ENCODE assay signal across 1 cellular context in the genomic region with DNA sequence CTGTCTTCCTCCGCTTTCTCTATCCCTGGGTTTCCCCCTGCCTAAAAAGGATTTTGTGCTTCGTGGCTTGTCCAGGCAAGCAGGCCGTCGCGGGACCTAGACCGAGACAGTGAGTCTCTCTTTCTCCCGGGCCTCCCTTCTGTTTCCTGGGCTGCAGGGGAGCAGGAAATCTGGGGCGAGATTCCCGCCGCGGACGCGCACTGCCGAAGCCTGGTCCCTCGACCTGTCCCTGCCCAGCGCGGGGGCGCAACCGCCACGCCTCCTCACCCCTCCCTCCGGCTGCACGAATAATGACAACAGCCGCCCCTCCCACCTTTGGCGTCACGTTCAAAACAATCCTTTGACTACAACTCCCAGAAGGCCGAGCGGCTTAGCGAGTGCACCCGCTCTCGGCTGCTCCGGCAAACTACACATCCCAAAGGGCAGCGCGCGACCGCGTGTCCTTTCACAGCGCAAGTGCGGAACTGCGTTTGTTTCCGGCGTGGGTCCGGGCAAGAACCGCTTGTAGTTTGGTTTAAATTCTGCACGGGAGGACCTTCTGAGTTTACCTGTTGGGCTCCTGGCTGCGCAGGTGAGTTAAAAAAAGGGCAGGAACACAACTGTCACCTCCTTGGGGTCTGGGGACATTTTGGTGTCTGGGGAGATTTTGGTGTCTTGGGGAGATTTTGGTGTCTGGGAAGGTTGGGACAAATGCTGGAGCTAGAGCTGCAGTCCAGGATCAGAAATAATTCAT.
TF ChIP-seq lines count a peak whose summit lies in the region.

A gene (plus strand): TSS at position 473 of the 733 bp plus-strand sequence. CDS start 1,715 bp downstream, outside the sequence.

TF ChIP-seq in HepG2, 621 proteins besides CTCF, POLR2A, EP300 and RAD21 (continued from another document and continues in another):
- TF ChIP-seq, protein P1, sequence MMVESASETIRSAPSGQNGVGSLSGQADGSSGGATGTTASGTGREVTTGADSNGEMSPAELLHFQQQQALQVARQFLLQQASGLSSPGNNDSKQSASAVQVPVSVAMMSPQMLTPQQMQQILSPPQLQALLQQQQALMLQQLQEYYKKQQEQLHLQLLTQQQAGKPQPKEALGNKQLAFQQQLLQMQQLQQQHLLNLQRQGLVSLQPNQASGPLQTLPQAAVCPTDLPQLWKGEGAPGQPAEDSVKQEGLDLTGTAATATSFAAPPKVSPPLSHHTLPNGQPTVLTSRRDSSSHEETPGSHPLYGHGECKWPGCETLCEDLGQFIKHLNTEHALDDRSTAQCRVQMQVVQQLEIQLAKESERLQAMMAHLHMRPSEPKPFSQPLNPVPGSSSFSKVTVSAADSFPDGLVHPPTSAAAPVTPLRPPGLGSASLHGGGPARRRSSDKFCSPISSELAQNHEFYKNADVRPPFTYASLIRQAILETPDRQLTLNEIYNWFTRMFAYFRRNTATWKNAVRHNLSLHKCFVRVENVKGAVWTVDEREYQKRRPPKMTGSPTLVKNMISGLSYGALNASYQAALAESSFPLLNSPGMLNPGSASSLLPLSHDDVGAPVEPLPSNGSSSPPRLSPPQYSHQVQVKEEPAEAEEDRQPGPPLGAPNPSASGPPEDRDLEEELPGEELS (CRISPR knock-in tag; IDR thresholded peaks at IDR 0.05): peak; percentile 91
- TF ChIP-seq ZNF7 (CRISPR knock-in tag; IDR thresholded peaks at IDR 0.05) (no peak), CAMTA2 (CRISPR knock-in tag; IDR thresholded peaks at IDR 0.05; ENCODE audit: borderline replicate concordance) (0 out of 2 replicates have a peak, but pooled peaks have one; percentile 69), MED13 (CRISPR knock-in tag; IDR thresholded peaks at IDR 0.05) (0 out of 2 replicates have a peak, but pooled peaks have one; percentile 38), JUN (CRISPR knock-in tag; IDR thresholded peaks at IDR 0.05) (0 out of 2 replicates have a peak, but pooled peaks have one; percentile 26), ZEB1 (IDR thresholded peaks at IDR 0.05; ENCODE audit: insufficient replicate concordance, low read depth) (peak; percentile 28), ZNF619 (CRISPR knock-in tag; IDR thresholded peaks at IDR 0.05) (peak; percentile 72; the same call in 1 of the 2 replicates), ZSCAN25 (CRISPR knock-in tag; IDR thresholded peaks at IDR 0.05) (peak; percentile 88), SMYD3 (CRISPR knock-in tag; IDR thresholded peaks at IDR 0.05) (0 out of 2 replicates have a peak, but pooled peaks have one; percentile 35), ZNF75D (CRISPR knock-in tag; IDR thresholded peaks at IDR 0.05; ENCODE audit: borderline replicate concordance) (no peak), ZNF850 (CRISPR knock-in tag; conservative IDR thresholded peaks at IDR 0.05) (no peak), ZNF138 (CRISPR knock-in tag; IDR thresholded peaks at IDR 0.05; ENCODE audit: low read depth) (0 out of 2 replicates have a peak, but pooled peaks have one; percentile 83), PHF5A (CRISPR knock-in tag; IDR thresholded peaks at IDR 0.05; ENCODE audit: low read depth, unreplicated experiment) (peak; percentile 65), MEIS1 (CRISPR knock-in tag; IDR thresholded peaks at IDR 0.05; ENCODE audit: borderline replicate concordance) (peak; percentile 30; the same call in 1 of the 2 replicates), NCOA2 (CRISPR knock-in tag; IDR thresholded peaks at IDR 0.05) (no peak), CEBPG (CRISPR knock-in tag; IDR thresholded peaks at IDR 0.05) (peak; percentile 57), TOPORS (CRISPR knock-in tag; IDR thresholded peaks at IDR 0.05) (peak; percentile 74; the same call in 1 of the 2 replicates), MTA1 (CRISPR knock-in tag; IDR thresholded peaks at IDR 0.05; ENCODE audit: borderline replicate concordance) (peak; percentile 86), ARNTL (CRISPR knock-in tag; IDR thresholded peaks at IDR 0.05) (peak; percentile 61), ZNF605 (CRISPR knock-in tag; IDR thresholded peaks at IDR 0.05) (peak; percentile 81), HOXA3 (CRISPR knock-in tag; IDR thresholded peaks at IDR 0.05) (peak; percentile 86), ARNT2 (CRISPR knock-in tag; IDR thresholded peaks at IDR 0.05; ENCODE audit: low read depth) (peak; percentile 67; the same call in 1 of the 2 replicates), ZNF160 (CRISPR knock-in tag; IDR thresholded peaks at IDR 0.05) (0 out of 2 replicates have a peak, but pooled peaks have one; percentile 16), FOXP1 (IDR thresholded peaks at IDR 0.05) (peak; percentile 47; the same call in 1 of the 2 replicates), FOXP1 (CRISPR knock-in tag; IDR thresholded peaks at IDR 0.05) (peak; percentile 54), ISL2 (CRISPR knock-in tag; IDR thresholded peaks at IDR 0.05) (peak; percentile 37; the same call in 1 of the 2 replicates), SRSF1 (optimal IDR thresholded peaks at IDR 0.05; ENCODE audit: low read depth, low read length) (peak; percentile 57), NFYB (CRISPR knock-in tag; IDR thresholded peaks at IDR 0.05) (peak; percentile 65), TBX3 (IDR thresholded peaks at IDR 0.05; ENCODE audit: borderline replicate concordance) (no peak), PITX1 (CRISPR knock-in tag; IDR thresholded peaks at IDR 0.05) (peak; percentile 91), ZNF44 (CRISPR knock-in tag; IDR thresholded peaks at IDR 0.05) (peak; percentile 44; the same call in 1 of the 2 replicates), NFYC (CRISPR knock-in tag; IDR thresholded peaks at IDR 0.05) (peak; percentile 72), IKZF4 (CRISPR knock-in tag; IDR thresholded peaks at IDR 0.05; ENCODE audit: borderline replicate concordance, low read depth, not compliant biosample characterization) (peak; percentile 37), GABPB1 (CRISPR knock-in tag; IDR thresholded peaks at IDR 0.05) (peak; percentile 97), MAF1 (CRISPR knock-in tag; IDR thresholded peaks at IDR 0.05; ENCODE audit: borderline replicate concordance) (0 out of 2 replicates have a peak, but pooled peaks have one; percentile 47), REPIN1 (CRISPR knock-in tag; IDR thresholded peaks at IDR 0.05; ENCODE audit: borderline replicate concordance, low read depth) (peak; percentile 85), KDM4B (CRISPR knock-in tag; IDR thresholded peaks at IDR 0.05) (no peak; the same call in 1 of the 2 replicates), SKI (IDR thresholded peaks at IDR 0.05; ENCODE audit: partially characterized antibody) (no peak), FIP1L1 (IDR thresholded peaks at IDR 0.05; ENCODE audit: borderline replicate concordance, insufficient read depth, low read depth, low read length) (no peak), CBFB (CRISPR knock-in tag; IDR thresholded peaks at IDR 0.05) (peak; percentile 82), ZNF792 (CRISPR knock-in tag; IDR thresholded peaks at IDR 0.05) (peak; percentile 49), ZNF282 (IDR thresholded peaks at IDR 0.05; ENCODE audit: partially characterized antibody) (no peak), KMT2B (CRISPR knock-in tag; IDR thresholded peaks at IDR 0.05) (peak; percentile 90; the same call in 1 of the 2 replicates), ZNF12 (CRISPR knock-in tag; IDR thresholded peaks at IDR 0.05) (no peak)
- TF ChIP-seq, protein P2, sequence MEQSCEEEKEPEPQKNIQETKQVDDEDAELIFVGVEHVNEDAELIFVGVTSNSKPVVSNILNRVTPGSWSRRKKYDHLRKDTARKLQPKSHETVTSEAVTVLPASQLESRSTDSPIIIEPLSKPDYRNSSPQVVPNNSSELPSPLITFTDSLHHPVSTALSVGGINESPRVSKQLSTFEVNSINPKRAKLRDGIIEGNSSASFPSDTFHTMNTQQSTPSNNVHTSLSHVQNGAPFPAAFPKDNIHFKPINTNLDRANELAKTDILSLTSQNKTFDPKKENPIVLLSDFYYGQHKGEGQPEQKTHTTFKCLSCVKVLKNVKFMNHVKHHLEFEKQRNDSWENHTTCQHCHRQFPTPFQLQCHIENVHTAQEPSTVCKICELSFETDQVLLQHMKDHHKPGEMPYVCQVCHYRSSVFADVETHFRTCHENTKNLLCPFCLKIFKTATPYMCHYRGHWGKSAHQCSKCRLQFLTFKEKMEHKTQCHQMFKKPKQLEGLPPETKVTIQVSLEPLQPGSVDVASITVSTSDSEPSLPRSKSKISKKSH (CRISPR knock-in tag; IDR thresholded peaks at IDR 0.05; ENCODE audit: borderline replicate concordance): peak; percentile 67
- TF ChIP-seq, protein P3, sequence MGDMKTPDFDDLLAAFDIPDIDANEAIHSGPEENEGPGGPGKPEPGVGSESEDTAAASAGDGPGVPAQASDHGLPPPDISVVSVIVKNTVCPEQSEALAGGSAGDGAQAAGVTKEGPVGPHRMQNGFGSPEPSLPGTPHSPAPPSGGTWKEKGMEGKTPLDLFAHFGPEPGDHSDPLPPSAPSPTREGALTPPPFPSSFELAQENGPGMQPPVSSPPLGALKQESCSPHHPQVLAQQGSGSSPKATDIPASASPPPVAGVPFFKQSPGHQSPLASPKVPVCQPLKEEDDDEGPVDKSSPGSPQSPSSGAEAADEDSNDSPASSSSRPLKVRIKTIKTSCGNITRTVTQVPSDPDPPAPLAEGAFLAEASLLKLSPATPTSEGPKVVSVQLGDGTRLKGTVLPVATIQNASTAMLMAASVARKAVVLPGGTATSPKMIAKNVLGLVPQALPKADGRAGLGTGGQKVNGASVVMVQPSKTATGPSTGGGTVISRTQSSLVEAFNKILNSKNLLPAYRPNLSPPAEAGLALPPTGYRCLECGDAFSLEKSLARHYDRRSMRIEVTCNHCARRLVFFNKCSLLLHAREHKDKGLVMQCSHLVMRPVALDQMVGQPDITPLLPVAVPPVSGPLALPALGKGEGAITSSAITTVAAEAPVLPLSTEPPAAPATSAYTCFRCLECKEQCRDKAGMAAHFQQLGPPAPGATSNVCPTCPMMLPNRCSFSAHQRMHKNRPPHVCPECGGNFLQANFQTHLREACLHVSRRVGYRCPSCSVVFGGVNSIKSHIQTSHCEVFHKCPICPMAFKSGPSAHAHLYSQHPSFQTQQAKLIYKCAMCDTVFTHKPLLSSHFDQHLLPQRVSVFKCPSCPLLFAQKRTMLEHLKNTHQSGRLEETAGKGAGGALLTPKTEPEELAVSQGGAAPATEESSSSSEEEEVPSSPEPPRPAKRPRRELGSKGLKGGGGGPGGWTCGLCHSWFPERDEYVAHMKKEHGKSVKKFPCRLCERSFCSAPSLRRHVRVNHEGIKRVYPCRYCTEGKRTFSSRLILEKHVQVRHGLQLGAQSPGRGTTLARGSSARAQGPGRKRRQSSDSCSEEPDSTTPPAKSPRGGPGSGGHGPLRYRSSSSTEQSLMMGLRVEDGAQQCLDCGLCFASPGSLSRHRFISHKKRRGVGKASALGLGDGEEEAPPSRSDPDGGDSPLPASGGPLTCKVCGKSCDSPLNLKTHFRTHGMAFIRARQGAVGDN (CRISPR knock-in tag; IDR thresholded peaks at IDR 0.05): peak; percentile 93
- TF ChIP-seq, protein P4, sequence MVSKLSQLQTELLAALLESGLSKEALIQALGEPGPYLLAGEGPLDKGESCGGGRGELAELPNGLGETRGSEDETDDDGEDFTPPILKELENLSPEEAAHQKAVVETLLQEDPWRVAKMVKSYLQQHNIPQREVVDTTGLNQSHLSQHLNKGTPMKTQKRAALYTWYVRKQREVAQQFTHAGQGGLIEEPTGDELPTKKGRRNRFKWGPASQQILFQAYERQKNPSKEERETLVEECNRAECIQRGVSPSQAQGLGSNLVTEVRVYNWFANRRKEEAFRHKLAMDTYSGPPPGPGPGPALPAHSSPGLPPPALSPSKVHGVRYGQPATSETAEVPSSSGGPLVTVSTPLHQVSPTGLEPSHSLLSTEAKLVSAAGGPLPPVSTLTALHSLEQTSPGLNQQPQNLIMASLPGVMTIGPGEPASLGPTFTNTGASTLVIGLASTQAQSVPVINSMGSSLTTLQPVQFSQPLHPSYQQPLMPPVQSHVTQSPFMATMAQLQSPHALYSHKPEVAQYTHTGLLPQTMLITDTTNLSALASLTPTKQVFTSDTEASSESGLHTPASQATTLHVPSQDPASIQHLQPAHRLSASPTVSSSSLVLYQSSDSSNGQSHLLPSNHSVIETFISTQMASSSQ (IDR thresholded peaks at IDR 0.05; ENCODE audit: low read depth): 0 out of 2 replicates have a peak, but pooled peaks have one; percentile 13
- TF ChIP-seq, protein P4 (CRISPR knock-in tag; IDR thresholded peaks at IDR 0.05; ENCODE audit: borderline replicate concordance): peak; percentile 74
- TF ChIP-seq, protein P5, sequence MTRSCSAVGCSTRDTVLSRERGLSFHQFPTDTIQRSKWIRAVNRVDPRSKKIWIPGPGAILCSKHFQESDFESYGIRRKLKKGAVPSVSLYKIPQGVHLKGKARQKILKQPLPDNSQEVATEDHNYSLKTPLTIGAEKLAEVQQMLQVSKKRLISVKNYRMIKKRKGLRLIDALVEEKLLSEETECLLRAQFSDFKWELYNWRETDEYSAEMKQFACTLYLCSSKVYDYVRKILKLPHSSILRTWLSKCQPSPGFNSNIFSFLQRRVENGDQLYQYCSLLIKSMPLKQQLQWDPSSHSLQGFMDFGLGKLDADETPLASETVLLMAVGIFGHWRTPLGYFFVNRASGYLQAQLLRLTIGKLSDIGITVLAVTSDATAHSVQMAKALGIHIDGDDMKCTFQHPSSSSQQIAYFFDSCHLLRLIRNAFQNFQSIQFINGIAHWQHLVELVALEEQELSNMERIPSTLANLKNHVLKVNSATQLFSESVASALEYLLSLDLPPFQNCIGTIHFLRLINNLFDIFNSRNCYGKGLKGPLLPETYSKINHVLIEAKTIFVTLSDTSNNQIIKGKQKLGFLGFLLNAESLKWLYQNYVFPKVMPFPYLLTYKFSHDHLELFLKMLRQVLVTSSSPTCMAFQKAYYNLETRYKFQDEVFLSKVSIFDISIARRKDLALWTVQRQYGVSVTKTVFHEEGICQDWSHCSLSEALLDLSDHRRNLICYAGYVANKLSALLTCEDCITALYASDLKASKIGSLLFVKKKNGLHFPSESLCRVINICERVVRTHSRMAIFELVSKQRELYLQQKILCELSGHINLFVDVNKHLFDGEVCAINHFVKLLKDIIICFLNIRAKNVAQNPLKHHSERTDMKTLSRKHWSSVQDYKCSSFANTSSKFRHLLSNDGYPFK (CRISPR knock-in tag; IDR thresholded peaks at IDR 0.05; ENCODE audit: borderline replicate concordance): peak; percentile 86; the same call in 1 of the 2 replicates
- TF ChIP-seq, protein P6, sequence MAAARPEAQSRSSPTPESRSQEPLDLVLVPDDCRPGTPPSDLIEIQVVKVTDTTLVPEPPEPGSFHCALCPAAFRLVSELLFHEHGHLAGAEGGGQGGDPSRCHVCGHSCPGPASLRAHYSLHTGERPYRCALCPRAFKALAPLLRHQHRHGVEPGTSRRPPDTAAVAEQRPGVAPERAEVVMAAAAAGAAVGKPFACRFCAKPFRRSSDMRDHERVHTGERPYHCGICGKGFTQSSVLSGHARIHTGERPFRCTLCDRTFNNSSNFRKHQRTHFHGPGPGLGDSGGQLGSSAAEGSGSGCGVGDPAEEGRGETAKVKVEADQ (CRISPR knock-in tag; IDR thresholded peaks at IDR 0.05; ENCODE audit: borderline replicate concordance): peak; percentile 58; the same call in 1 of the 2 replicates
